Comparison of ENCODE assay signal across 21 cellular contexts in genomic region chr2:160912276-160912675, GRCh38.
DNase-seq lines count a peak whose midpoint lies in the region; ATAC-seq and TF ChIP-seq lines count a peak whose summit lies in the region.
"Had no signal": no experiment of that assay in that cellular context is flagged by ENCODE, and none has a peak within 500 bp of the region (broad histone marks: within the 10 kb centered on the region; RNA-seq: fewer than 3 reads in every experiment).

No MANE protein-coding gene starts in this region.

- intact Hi-C loops in left ventricle myocardium superior (cut with micrococcal nuclease) = no loop called here

- H3K4me3 ChIP-seq in AG09309 (ENCODE audit: control insufficient read depth, low read depth, low read length) (no peak overlapping the region), AG10803 (ENCODE audit: low read length) (no peak overlapping the region), adipocyte (ENCODE audit: low read length) (no peak overlapping the region), fibroblast of mammary gland (ENCODE audit: control insufficient read depth, low read depth, low read length) (no peak overlapping the region)
- H3K4me3 ChIP-seq: GM12878, K562 had no signal

- H3K9me3 Mint-ChIP-seq in activated CD8-positive, alpha-beta memory T cell treated with anti-CD3 and anti-CD28 coated beads, Interleukin-2, amount 10 ng/mL, durations not matched to agents 7 days and 5 days (ENCODE audit: low read depth) = peaks cover 2% of the 10 kb centered on the region
- H3K9me3 Mint-ChIP-seq: CD8-positive, alpha-beta memory T cell had no signal

- no peak for DNase-seq in AG09309 (ENCODE audit: low read depth)
- DNase-seq in AG10803 (ENCODE audit: low read depth) = peak; percentile 58
- DNase-seq in adipocyte (ENCODE audit: low read depth) = peak; percentile 73
- peak; percentile 14 for DNase-seq in fibroblast of mammary gland (ENCODE audit: low read depth)
- no peak for DNase-seq in activated T-cell treated with anti-CD3 and anti-CD28 coated beads for 4 hours
- DNase-seq in activated CD8-positive, alpha-beta memory T cell treated with anti-CD3 and anti-CD28 coated beads, Interleukin-2, amount 10 ng/mL, durations not matched to agents 7 days and 5 days = no peak
- no peak for DNase-seq in left ventricle myocardium superior
- DNase-seq: ACHN; C1 segment of cervical spinal cord; CD4-positive, CD25-positive, alpha-beta regulatory T cell; CD8-positive, alpha-beta memory T cell; COR-L47; DMS 273 treated with DMSO at 0.1 percent for 48 hours; DMS53; DND-41; EL; H9 had no signal

- H3K4me1 ChIP-seq in adipocyte (ENCODE audit: control insufficient read depth, insufficient read depth, low read length) = peaks cover 39% of the 10 kb centered on the region

- H3K4me1 Mint-ChIP-seq in activated CD8-positive, alpha-beta memory T cell treated with anti-CD3 and anti-CD28 coated beads, Interleukin-2, amount 10 ng/mL, durations not matched to agents 7 days and 5 days = no peaks in the 10 kb centered on the region
- H3K4me1 Mint-ChIP-seq: B cell; CD4-positive, CD25-positive, alpha-beta regulatory T cell; CD8-positive, alpha-beta memory T cell had no signal

- H3K27me3 Mint-ChIP-seq in activated CD8-positive, alpha-beta memory T cell treated with anti-CD3 and anti-CD28 coated beads, Interleukin-2, amount 10 ng/mL, durations not matched to agents 7 days and 5 days = peaks cover 2% of the 10 kb centered on the region

- H3K9me3 ChIP-seq in adipocyte (ENCODE audit: control insufficient read depth, low read length) = no peaks in the 10 kb centered on the region

- no peak overlapping the region for H3K9ac ChIP-seq in adipocyte (ENCODE audit: low read length)

- H3K36me3 Mint-ChIP-seq in activated CD8-positive, alpha-beta memory T cell treated with anti-CD3 and anti-CD28 coated beads, Interleukin-2, amount 10 ng/mL, durations not matched to agents 7 days and 5 days = no peaks in the 10 kb centered on the region
- H3K36me3 Mint-ChIP-seq: CD4-positive, CD25-positive, alpha-beta regulatory T cell had no signal

- no peaks in the 10 kb centered on the region for H3K27me3 ChIP-seq in adipocyte (replicated peaks; ENCODE audit: control insufficient read depth, insufficient read depth, low read length)

- TF ChIP-seq CTCF in AG09309 (IDR thresholded peaks at IDR 0.05; ENCODE audit: control insufficient read depth, insufficient read depth, low read depth, low read length, missing control alignments) (peak; percentile 2), AG10803 (conservative IDR thresholded peaks at IDR 0.05; ENCODE audit: low read length) (no peak), fibroblast of mammary gland (conservative IDR thresholded peaks at IDR 0.05; ENCODE audit: control insufficient read depth, insufficient read depth, low read depth, low read length) (no peak)

- no peak for ATAC-seq in HG03095 (IDR thresholded peaks at IDR 0.05; ENCODE audit: unreplicated experiment)
- no peak for ATAC-seq in activated CD8-positive, alpha-beta memory T cell treated with anti-CD3 and anti-CD28 coated beads, Interleukin-2, amount 10 ng/mL, durations not matched to agents 7 days and 5 days
- ATAC-seq in left ventricle myocardium superior = no peak
- ATAC-seq: GM12878, K562 had no signal

- H3K27ac Mint-ChIP-seq in activated CD8-positive, alpha-beta memory T cell treated with anti-CD3 and anti-CD28 coated beads, Interleukin-2, amount 10 ng/mL, durations not matched to agents 7 days and 5 days = no peak overlapping the region
- H3K27ac Mint-ChIP-seq: B cell; CD4-positive, CD25-positive, alpha-beta regulatory T cell; CD8-positive, alpha-beta memory T cell; H9 had no signal

- H3K4me3 Mint-ChIP-seq in activated CD8-positive, alpha-beta memory T cell treated with anti-CD3 and anti-CD28 coated beads, Interleukin-2, amount 10 ng/mL, durations not matched to agents 7 days and 5 days = no peak overlapping the region
- H3K4me3 Mint-ChIP-seq: B cell; CD4-positive, CD25-positive, alpha-beta regulatory T cell; CD8-positive, alpha-beta memory T cell; H9 had no signal

- CTCF ChIA-PET in activated CD8-positive, alpha-beta memory T cell treated with anti-CD3 and anti-CD28 coated beads, Interleukin-2, amount 10 ng/mL, durations not matched to agents 7 days and 5 days (lab: Charles Lee) = interaction anchor here (1.2 kb wide), 1 partner anchor 660 kb away, joined by 3 read pairs; no protein-coding TSS in a partner anchor

- no peaks in the 10 kb centered on the region for H3K36me3 ChIP-seq in adipocyte (ENCODE audit: control insufficient read depth, insufficient read depth, low read length, severe bottlenecking)

Comparison
In these comparisons a context has a peak if more than half of its experiments do, and no peak if none do; other contexts are left out.
1. DNase-seq: peak in AG10803 (single experiment), adipocyte (single experiment) and fibroblast of mammary gland (single experiment); none in AG09309 (single experiment), activated T-cell treated with anti-CD3 and anti-CD28 coated beads for 4 hours (single experiment), activated CD8-positive, alpha-beta memory T cell treated with anti-CD3 and anti-CD28 coated beads, Interleukin-2, amount 10 ng/mL, durations not matched to agents 7 days and 5 days (single experiment) and left ventricle myocardium superior (single experiment).